In genomic region chr14:77799863-77800730, GRCh38 we compare ENCODE assay signal across 8 cellular contexts. TPM values are rescaled to one million over a fixed set of nuclear protein-coding genes. Genes with fewer than 3 reads are reported as not detected.
A peak's percentile ranks its signal among the peaks of the same experiment; 100 is the strongest.
DNase-seq lines count a peak whose midpoint lies in the region; ATAC-seq and TF ChIP-seq lines count a peak whose summit lies in the region.

Gene ADCK1 (plus strand): TSS chr14:77800109. CDS start chr14:77818979, 18,870 bp downstream.

- peaks cover 0 to 8% (median 2%) of the 10 kb centered on the region in 4 donors for H3K4me1 ChIP-seq in liver (ENCODE audit: control insufficient read depth in 4 of 4, insufficient read depth in 4 of 4, low read length in 3 of 4)

- H3K9me3 Mint-ChIP-seq in CD14-positive monocyte: peaks cover 0 to 2% (median 0%) of the 10 kb centered on the region in 7 donors
- no peaks in the 10 kb centered on the region for H3K9me3 Mint-ChIP-seq in dendritic cell treated with granulocyte-macrophage colony-stimulating factor and Interleukin-4, amounts not matched to agents 40 ng/mL and 50 ng/mL, for 4 days

- peaks cover 11% of the 10 kb centered on the region for H3K4me1 Mint-ChIP-seq in CD14-positive monocyte
- peaks cover 14% of the 10 kb centered on the region for H3K4me1 Mint-ChIP-seq in dendritic cell treated with granulocyte-macrophage colony-stimulating factor and Interleukin-4, amounts not matched to agents 40 ng/mL and 50 ng/mL, for 4 days (ENCODE audit: low read depth)

- peak within 1 kb of the TSS; percentile 69 to 95 (median 87) for H3K4me3 ChIP-seq in liver (ENCODE audit: low read depth in 1 of 3, low read length in 3 of 3)

- TF ChIP-seq RAD21 in liver (IDR thresholded peaks at IDR 0.05): no peak

- H3K9me3 ChIP-seq in liver (ENCODE audit: control insufficient read depth in 4 of 4, low read length in 3 of 4): no peaks in the 10 kb centered on the region

- ATAC-seq in GM19328 (IDR thresholded peaks at IDR 0.05; ENCODE audit: unreplicated experiment) (peak; percentile 90), HG03469 (IDR thresholded peaks at IDR 0.05; ENCODE audit: unreplicated experiment) (peak; percentile 90)

- DNase-seq in CD14-positive monocyte (ENCODE audit: low spot score) (peak; percentile 92), NCI-H526 (lab: John Stamatoyannopoulos, UW) (peak; percentile 72 to 93)
- peak; percentile 79 to 81 for DNase-seq in activated CD4-positive, alpha-beta T cell treated with anti-CD3 and anti-CD28 coated beads, Interleukin-2, amount 50 U/mL, for 24 hours (ENCODE audit: low read depth in 1 of 2, low spot score in 1 of 2)
- DNase-seq in stimulated activated CD4-positive, alpha-beta T cell treated with anti-CD3 and anti-CD28 coated beads, Interleukin-4, amount 100 ng/mL, for 24 hours: peak; percentile 88

- peak within 1 kb of the TSS; percentile 84 to 93 for H3K4me3 Mint-ChIP-seq in CD14-positive monocyte
- peak within 1 kb of the TSS; percentile 91 for H3K4me3 Mint-ChIP-seq in dendritic cell treated with granulocyte-macrophage colony-stimulating factor and Interleukin-4, amounts not matched to agents 40 ng/mL and 50 ng/mL, for 4 days

- peak within 1 kb of the TSS; percentile 60 to 85 for H3K9ac ChIP-seq in liver (ENCODE audit: low read depth in 1 of 2, low read length in 2 of 2)

- H3K27ac ChIP-seq in liver (ENCODE audit: low read depth in 1 of 2, low read length in 2 of 2): peak within 1 kb of the TSS; percentile 92 to 93

- peak within 1 kb of the TSS; percentile 80 to 95 (median 91) for H3K27ac Mint-ChIP-seq in CD14-positive monocyte
- peak within 1 kb of the TSS; percentile 95 for H3K27ac Mint-ChIP-seq in dendritic cell treated with granulocyte-macrophage colony-stimulating factor and Interleukin-4, amounts not matched to agents 40 ng/mL and 50 ng/mL, for 4 days

- TF ChIP-seq CTCF in CD14-positive monocyte (IDR thresholded peaks at IDR 0.05): no peak
- TF ChIP-seq CTCF in liver (IDR thresholded peaks at IDR 0.05; ENCODE audit: low read depth, low read length, missing input control): peak; percentile 22

- intact Hi-C loops in CD14-positive monocyte (cut with micrococcal nuclease): loop anchor here (5.0 kb wide), 1 partner anchor 38 kb away; the partner anchor contains the start of gene SNW1 (in 2 of the 2)
- intact Hi-C loops in dendritic cell treated with granulocyte-macrophage colony-stimulating factor and Interleukin-4, amounts not matched to agents 40 ng/mL and 50 ng/mL, for 4 days (cut with micrococcal nuclease): loop anchor here (1.0 to 5.0 kb wide), 2 partner anchors 39 to 93 kb away; partner anchors contain the start of genes ALKBH1, SLIRP and SNW1

- no peaks in the 10 kb centered on the region for H3K36me3 ChIP-seq in liver (ENCODE audit: control insufficient read depth in 4 of 4, insufficient read depth in 3 of 4, low read depth in 1 of 4, low read length in 3 of 4)

- no peaks in the 10 kb centered on the region for H3K27me3 ChIP-seq in liver (ENCODE audit: control insufficient read depth in 4 of 4, insufficient read depth in 4 of 4, low read length in 3 of 4)

- H3K27me3 Mint-ChIP-seq in CD14-positive monocyte (ENCODE audit: low read depth in 3 of 3): peaks cover 0 to 5% (median 2%) of the 10 kb centered on the region in 3 donors
- H3K27me3 Mint-ChIP-seq in dendritic cell treated with granulocyte-macrophage colony-stimulating factor and Interleukin-4, amounts not matched to agents 40 ng/mL and 50 ng/mL, for 4 days: peaks cover 2% of the 10 kb centered on the region

- no peaks in the 10 kb centered on the region for H3K36me3 Mint-ChIP-seq in CD14-positive monocyte
- H3K36me3 Mint-ChIP-seq in dendritic cell treated with granulocyte-macrophage colony-stimulating factor and Interleukin-4, amounts not matched to agents 40 ng/mL and 50 ng/mL, for 4 days (ENCODE audit: low read depth): peaks cover 6% of the 10 kb centered on the region

- WGBS in liver: under 1% methylated on average over 66 of the region's 66 CpGs

TF ChIP-seq in liver, 16 proteins besides CTCF, POLR2A, EP300 and RAD21:
- TF ChIP-seq YY1 (IDR thresholded peaks at IDR 0.05) (peak; percentile 31), FOXA1 (IDR thresholded peaks at IDR 0.05) (no peak), MAX (IDR thresholded peaks at IDR 0.05) (peak; percentile 27), GABPA (IDR thresholded peaks at IDR 0.05 in 1 of 2, conservative IDR thresholded peaks at IDR 0.05 in 1 of 2) (peak in 1 of 2 donors; percentile 79)

RNA-seq across cellular contexts. Expression of gene ADCK1, which starts in this region (rescaled TPM):
- polyA plus RNA-seq in CD14-positive monocyte: 1 to 10 TPM; 3.7 to 5.4 TPM
- total RNA-seq in liver: 1 to 10 TPM; 4.0 to 4.9 TPM
- 1 to 10 TPM; 4.1 to 4.8 TPM for polyA plus RNA-seq in liver

Comparison
In these comparisons a context has a peak if more than half of its experiments do, and no peak if none do; other contexts are left out.
1. Peak in every context shown above with its lines: DNase-seq, ATAC-seq, H3K4me3 ChIP-seq and H3K27ac ChIP-seq.